Comparison of ENCODE assay signal across 8 cellular contexts in genomic region chr1:223363057-223363855, GRCh38. TPM values are rescaled to one million over a fixed set of nuclear protein-coding genes. Genes with fewer than 3 reads are reported as not detected.
DNase-seq lines count a peak whose midpoint lies in the region; ATAC-seq and TF ChIP-seq lines count a peak whose summit lies in the region.

No MANE protein-coding gene starts in this region.

- H3K9me3 Mint-ChIP-seq in activated naive CD8-positive, alpha-beta T cell treated with anti-CD3 and anti-CD28 coated beads for 36 hours: peaks cover 3% of the 10 kb centered on the region

- peak overlapping the region; percentile 11 to 68 (median 56) for H3K4me3 ChIP-seq in heart right ventricle

- H3K9me3 ChIP-seq in heart right ventricle: no peaks in the 10 kb centered on the region

- H3K4me1 Mint-ChIP-seq in activated naive CD8-positive, alpha-beta T cell treated with anti-CD3 and anti-CD28 coated beads for 36 hours: peaks cover 9% of the 10 kb centered on the region

- H3K27ac Mint-ChIP-seq in activated naive CD8-positive, alpha-beta T cell treated with anti-CD3 and anti-CD28 coated beads for 36 hours: no peak overlapping the region

- no peaks in the 10 kb centered on the region for H3K36me3 Mint-ChIP-seq in activated naive CD8-positive, alpha-beta T cell treated with anti-CD3 and anti-CD28 coated beads for 36 hours

- intact Hi-C loops in heart right ventricle (cut with DNase I): loop anchor here in 2 of 10 donors (5.0 kb wide), 2 partner anchors 231 to 236 kb away; no protein-coding TSS in a partner anchor

- H3K4me1 ChIP-seq in heart right ventricle: peaks cover 4 to 23% (median 17%) of the 10 kb centered on the region in 9 donors

- H3K4me3 Mint-ChIP-seq in activated naive CD8-positive, alpha-beta T cell treated with anti-CD3 and anti-CD28 coated beads for 36 hours: peak overlapping the region; percentile 87

- DNase-seq in GM03348 (ENCODE audit: low spot score) (peak; percentile 38), NCI-H446 treated with DMSO at 0.1 percent for 48 hours (lab: John Stamatoyannopoulos, UW) (peak; percentile 22), heart right ventricle (peak; percentile 49 to 52), putamen (ENCODE audit: low spot score) (peak; percentile 26), HT-29 (ENCODE audit: low spot score) (no peak)
- DNase-seq in activated naive CD8-positive, alpha-beta T cell treated with anti-CD3 and anti-CD28 coated beads for 36 hours: peak; percentile 16

- H3K27me3 ChIP-seq in heart right ventricle: peaks cover 0 to 77% (median 11%) of the 10 kb centered on the region in 7 donors

- WGBS in heart right ventricle, 2 donors: 1 to 2% methylated on average over 40 to 44 of the region's 44 CpGs

- H3K36me3 ChIP-seq in heart right ventricle: no peaks in the 10 kb centered on the region

- no peak for TF ChIP-seq CTCF in heart right ventricle (IDR thresholded peaks at IDR 0.05)

- peak overlapping the region in 3 of 10 donors; percentile 25 to 67 (median 58) for H3K27ac ChIP-seq in heart right ventricle

- peaks cover 43% of the 10 kb centered on the region for H3K27me3 Mint-ChIP-seq in activated naive CD8-positive, alpha-beta T cell treated with anti-CD3 and anti-CD28 coated beads for 36 hours

- ATAC-seq in heart right ventricle (peak; percentile 48 to 86 (median 74)), GM18517 (IDR thresholded peaks at IDR 0.05; ENCODE audit: unreplicated experiment) (no peak), GM19328 (IDR thresholded peaks at IDR 0.05; ENCODE audit: unreplicated experiment) (no peak)

RNA-seq across cellular contexts. Expression of gene SUSD4, which starts 0.7 kb away (rescaled TPM):
- under 1 TPM; 0.22 to 0.33 TPM for total RNA-seq in activated naive CD8-positive, alpha-beta T cell treated with anti-CD3 and anti-CD28 coated beads for 36 hours
- total RNA-seq in heart right ventricle: 10 to 100 TPM in 2 of 10 donors, 1 to 10 TPM in 8; 1.6 to 36.5 (median 6.9) TPM
- 1 to 10 TPM in 1 of 2 donors, under 1 TPM in 1; 0.99 to 6.1 TPM for polyA plus RNA-seq in heart right ventricle
- total RNA-seq in HT-29 (2014; rRNA removed; shearing (Covaris generic)): 0.20 and 0.21 TPM in 2 replicates

RNA-seq across cellular contexts. Expression of gene CCDC185, which starts 30.0 kb away (rescaled TPM):
- total RNA-seq in activated naive CD8-positive, alpha-beta T cell treated with anti-CD3 and anti-CD28 coated beads for 36 hours: not detected
- total RNA-seq in heart right ventricle: not detected
- polyA plus RNA-seq in heart right ventricle: not detected
- not detected in 2 replicates for total RNA-seq in HT-29 (2014; rRNA removed; shearing (Covaris generic))

Comparison
In these comparisons a context has a peak if more than half of its experiments do, and no peak if none do; other contexts are left out.
1. ATAC-seq: peak in heart right ventricle (8 of 8); none in GM18517 (single experiment) and GM19328 (single experiment).